9 cellular contexts compared by ENCODE assay signal in the genomic region with DNA sequence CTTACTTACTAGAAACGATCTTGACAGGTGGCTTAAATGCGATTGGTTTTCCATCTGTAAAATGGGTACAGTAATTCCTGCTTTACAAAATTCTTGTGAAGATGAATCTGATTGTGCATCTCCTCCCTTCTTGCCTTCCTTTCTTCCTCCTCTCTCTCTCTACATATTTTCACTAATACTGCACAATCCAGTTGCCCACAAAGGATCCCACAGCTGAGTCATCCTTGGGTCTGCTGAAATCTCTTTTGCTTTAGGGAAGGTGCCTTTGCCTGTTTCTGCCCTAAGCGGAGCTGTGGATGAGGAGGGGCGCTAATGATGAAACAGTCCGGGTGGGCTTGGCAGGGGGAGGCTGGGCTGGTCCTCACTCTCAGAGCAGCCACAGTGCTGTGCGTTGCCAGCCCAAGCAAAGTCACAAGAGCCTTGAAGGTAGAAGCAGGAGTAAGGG. TPM values are rescaled to one million over a fixed set of nuclear protein-coding genes. Genes with fewer than 3 reads are reported as not detected.
DNase-seq lines count a peak whose midpoint lies in the region; ATAC-seq and TF ChIP-seq lines count a peak whose summit lies in the region.
"Had no signal": no experiment of that assay in that cellular context is flagged by ENCODE, and none has a peak within 500 bp of the region (broad histone marks: within the 10 kb centered on the region; RNA-seq: fewer than 3 reads in every experiment).

No MANE protein-coding gene starts in this region.

- intact Hi-C loops in ascending aorta (cut with DNase I), result no loop called here
- intact Hi-C loops in activated CD4-positive, alpha-beta T cell treated with anti-CD3 and anti-CD28 coated beads, Interleukin-2, amount 10 ng/mL, durations not matched to agents 24 days and 14 days (cut with micrococcal nuclease), result no loop called here

- no peaks in the 10 kb centered on the region for H3K36me3 Mint-ChIP-seq in activated naive CD8-positive, alpha-beta T cell treated with anti-CD3 and anti-CD28 coated beads, Interleukin-2, amount 50 U/mL, for 24 hours (ENCODE audit: low read depth)
- H3K36me3 Mint-ChIP-seq in activated CD4-positive, alpha-beta T cell treated with anti-CD3 and anti-CD28 coated beads, Interleukin-2, amount 10 ng/mL, durations not matched to agents 24 days and 14 days (ENCODE audit: low read depth), result no peaks in the 10 kb centered on the region

- H3K27ac ChIP-seq in ascending aorta, result peak overlapping the region; percentile 62 to 67

- no peaks in the 10 kb centered on the region for H3K9me3 Mint-ChIP-seq in activated naive CD8-positive, alpha-beta T cell treated with anti-CD3 and anti-CD28 coated beads, Interleukin-2, amount 50 U/mL, for 24 hours
- no peaks in the 10 kb centered on the region for H3K9me3 Mint-ChIP-seq in activated CD4-positive, alpha-beta T cell treated with anti-CD3 and anti-CD28 coated beads, Interleukin-2, amount 10 ng/mL, durations not matched to agents 24 days and 14 days

- no peaks in the 10 kb centered on the region for H3K9me3 ChIP-seq in ascending aorta

- DNase-seq in SKM-1 treated with dmso at 0.1 percent for 144 hours (lab: John Stamatoyannopoulos, UW; ENCODE audit: unreplicated experiment) (peak; percentile 28), SKM-1 (lab: John Stamatoyannopoulos, UW; ENCODE audit: unreplicated experiment) (no peak), ascending aorta (ENCODE audit: low spot score in 2 of 2) (no peak), kidney epithelial cell (ENCODE audit: low read depth) (peak; percentile 86), NCI-H510A treated with DMSO at 0.1 percent for 48 hours (lab: John Stamatoyannopoulos, UW) (no peak)
- DNase-seq in activated naive CD8-positive, alpha-beta T cell treated with anti-CD3 and anti-CD28 coated beads, Interleukin-2, amount 50 U/mL, for 24 hours, result no peak
- no peak for DNase-seq in activated CD4-positive, alpha-beta T cell treated with anti-CD3 and anti-CD28 coated beads, Interleukin-2, amount 10 ng/mL, durations not matched to agents 24 days and 14 days
- DNase-seq: head of caudate nucleus had no signal

- no peak overlapping the region for H3K4me3 Mint-ChIP-seq in activated naive CD8-positive, alpha-beta T cell treated with anti-CD3 and anti-CD28 coated beads, Interleukin-2, amount 50 U/mL, for 24 hours
- H3K4me3 Mint-ChIP-seq in activated CD4-positive, alpha-beta T cell treated with anti-CD3 and anti-CD28 coated beads, Interleukin-2, amount 10 ng/mL, durations not matched to agents 24 days and 14 days, result no peak overlapping the region

- H3K4me1 Mint-ChIP-seq in activated naive CD8-positive, alpha-beta T cell treated with anti-CD3 and anti-CD28 coated beads, Interleukin-2, amount 50 U/mL, for 24 hours, result peaks cover 2% of the 10 kb centered on the region
- no peaks in the 10 kb centered on the region for H3K4me1 Mint-ChIP-seq in activated CD4-positive, alpha-beta T cell treated with anti-CD3 and anti-CD28 coated beads, Interleukin-2, amount 10 ng/mL, durations not matched to agents 24 days and 14 days

- no peaks in the 10 kb centered on the region for H3K27me3 ChIP-seq in ascending aorta
- H3K27me3 ChIP-seq in kidney epithelial cell (ENCODE audit: control insufficient read depth, insufficient read depth, low read length), result no peaks in the 10 kb centered on the region

- peaks cover 23 to 58% of the 10 kb centered on the region in 2 donors for H3K4me1 ChIP-seq in ascending aorta

- no peak for ATAC-seq in activated naive CD8-positive, alpha-beta T cell treated with anti-CD3 and anti-CD28 coated beads, Interleukin-2, amount 50 U/mL, for 24 hours
- ATAC-seq in HG03457 (IDR thresholded peaks at IDR 0.05; ENCODE audit: unreplicated experiment), result no peak

- H3K27ac Mint-ChIP-seq in activated naive CD8-positive, alpha-beta T cell treated with anti-CD3 and anti-CD28 coated beads, Interleukin-2, amount 50 U/mL, for 24 hours, result no peak overlapping the region
- H3K27ac Mint-ChIP-seq in activated CD4-positive, alpha-beta T cell treated with anti-CD3 and anti-CD28 coated beads, Interleukin-2, amount 10 ng/mL, durations not matched to agents 24 days and 14 days, result no peak overlapping the region

- H3K27me3 Mint-ChIP-seq in activated naive CD8-positive, alpha-beta T cell treated with anti-CD3 and anti-CD28 coated beads, Interleukin-2, amount 50 U/mL, for 24 hours, result peaks cover 5% of the 10 kb centered on the region
- H3K27me3 Mint-ChIP-seq in activated CD4-positive, alpha-beta T cell treated with anti-CD3 and anti-CD28 coated beads, Interleukin-2, amount 10 ng/mL, durations not matched to agents 24 days and 14 days, result peaks cover 3% of the 10 kb centered on the region

- no peak overlapping the region for H3K4me3 ChIP-seq in ascending aorta
- no peak overlapping the region for H3K4me3 ChIP-seq in kidney epithelial cell (ENCODE audit: low read depth, low read length)

- H3K36me3 ChIP-seq in ascending aorta (no peaks in the 10 kb centered on the region), kidney epithelial cell (ENCODE audit: control insufficient read depth, insufficient read depth, low read length) (no peaks in the 10 kb centered on the region)

- TF ChIP-seq CTCF in ascending aorta (IDR thresholded peaks at IDR 0.05), result no peak
- TF ChIP-seq CTCF in kidney epithelial cell (IDR thresholded peaks at IDR 0.05; ENCODE audit: insufficient read depth, low read length, poor library complexity, severe bottlenecking), result no peak

RNA-seq across cellular contexts. Expression of gene AMOTL2, which starts 46.1 kb away (rescaled TPM):
- total RNA-seq in ascending aorta (156 TPM), kidney epithelial cell (191 and 200 TPM in 2 replicates)
- not detected in 2 replicates for total RNA-seq in activated CD4-positive, alpha-beta T cell treated with anti-CD3 and anti-CD28 coated beads, Interleukin-2, amount 10 ng/mL, durations not matched to agents 24 days and 14 days

Comparison
In these comparisons a context has a peak if more than half of its experiments do, and no peak if none do; other contexts are left out.
1. DNase-seq: peak in SKM-1 treated with dmso at 0.1 percent for 144 hours (single experiment) and kidney epithelial cell (single experiment); none in SKM-1 (single experiment), ascending aorta (0 of 2), activated naive CD8-positive, alpha-beta T cell treated with anti-CD3 and anti-CD28 coated beads, Interleukin-2, amount 50 U/mL, for 24 hours (single experiment), activated CD4-positive, alpha-beta T cell treated with anti-CD3 and anti-CD28 coated beads, Interleukin-2, amount 10 ng/mL, durations not matched to agents 24 days and 14 days (single experiment) and NCI-H510A treated with DMSO at 0.1 percent for 48 hours (single experiment).
2. RNA of gene AMOTL2, which starts 46.1 kb away (total RNA-seq): 191 to 200 TPM in kidney epithelial cell and 156 TPM in ascending aorta (single experiment); not detected in activated CD4-positive, alpha-beta T cell treated with anti-CD3 and anti-CD28 coated beads, Interleukin-2, amount 10 ng/mL, durations not matched to agents 24 days and 14 days; every median in the first group is over 100 times any median in the second.